ENCODE assay signal across 8 cellular contexts in the genomic region with DNA sequence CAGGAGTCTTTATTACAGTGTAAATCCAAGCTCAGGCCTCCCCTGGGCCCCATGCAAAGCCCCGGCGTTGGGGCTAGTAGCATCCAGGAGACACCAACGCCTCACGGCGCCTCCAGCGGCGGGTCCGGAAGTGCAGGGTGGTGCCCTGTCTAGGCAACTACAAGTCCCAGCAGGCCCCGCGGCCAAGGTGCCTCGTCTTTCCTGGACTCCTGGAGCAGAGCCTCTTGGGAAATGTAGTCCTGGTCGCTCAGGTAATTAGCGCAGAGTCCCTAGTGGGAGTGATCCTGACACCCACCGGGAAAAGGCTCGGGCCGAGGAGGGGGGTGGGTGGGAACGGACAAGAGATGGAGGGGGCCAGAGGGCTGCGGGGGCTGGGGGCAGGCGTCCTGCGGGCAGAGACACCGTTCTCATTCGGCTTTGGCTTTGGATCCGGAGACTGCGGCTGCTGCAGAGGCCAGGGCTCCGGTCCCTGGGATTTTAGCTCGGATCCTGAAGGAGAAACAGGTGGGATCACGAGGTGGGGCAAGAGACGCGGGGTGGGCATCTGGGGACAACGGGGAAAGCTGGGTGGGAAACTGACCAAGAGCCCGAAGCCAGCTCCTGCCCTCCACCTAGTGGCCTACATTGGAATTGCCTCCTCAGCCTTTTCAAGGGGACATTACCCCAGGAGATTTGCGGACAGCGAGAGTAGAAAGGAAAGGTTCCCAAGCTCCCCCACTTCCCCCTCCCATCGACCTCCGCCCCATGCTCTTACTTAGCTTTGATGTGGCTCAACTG. TPM values are rescaled to one million over a fixed set of nuclear protein-coding genes. Genes with fewer than 3 reads are reported as not detected.
DNase-seq lines count a peak whose midpoint lies in the region; ATAC-seq, FAIRE-seq and TF ChIP-seq lines count a peak whose summit lies in the region.

No MANE protein-coding gene starts in this region.

- no peaks in the 10 kb centered on the region for H3K36me3 ChIP-seq in brain microvascular endothelial cell (replicated peaks)
- H3K36me3 ChIP-seq in skeletal muscle tissue (ENCODE audit: control insufficient read depth in 3 of 3, insufficient read depth in 3 of 3, low read length in 3 of 3), result peaks cover 8 to 17% (median 12%) of the 10 kb centered on the region in 3 donors

- no peak for TF ChIP-seq POLR2A in A549 (IDR thresholded peaks at IDR 0.05; ENCODE audit: low read length)

- H3K9me3 ChIP-seq in A549, result no peaks in the 10 kb centered on the region
- no peaks in the 10 kb centered on the region for H3K9me3 ChIP-seq in iPS-18c (ENCODE audit: control insufficient read depth, insufficient read depth, low read length)
- H3K9me3 ChIP-seq in skeletal muscle tissue (ENCODE audit: control insufficient read depth in 3 of 3, low read length in 3 of 3), result no peaks in the 10 kb centered on the region

- H3K4me3 ChIP-seq in A549, result peak overlapping the region; percentile 63
- peak overlapping the region; percentile 70 for H3K4me3 ChIP-seq in brain microvascular endothelial cell (ENCODE audit: low read depth, low read length)
- H3K4me3 ChIP-seq in iPS-18c (ENCODE audit: insufficient read depth, low read depth, low read length), result peak overlapping the region; percentile 59
- peak overlapping the region; percentile 70 to 74 (median 73) for H3K4me3 ChIP-seq in skeletal muscle tissue (ENCODE audit: low read length in 3 of 3)

- peak; percentile 63 for TF ChIP-seq CTCF in A549 (IDR thresholded peaks at IDR 0.05)
- peak; percentile 92 for TF ChIP-seq CTCF in brain microvascular endothelial cell (IDR thresholded peaks at IDR 0.05; ENCODE audit: low read depth, low read length, missing control alignments)

- TF ChIP-seq EP300 in A549 (IDR thresholded peaks at IDR 0.05), result no peak

- peak; percentile 80 for FAIRE-seq in A549 (lab: Jason Lieb, UNC)

- H3K4me1 ChIP-seq in A549, result peaks cover 5% of the 10 kb centered on the region
- H3K4me1 ChIP-seq in skeletal muscle tissue (ENCODE audit: control insufficient read depth in 3 of 3, insufficient read depth in 3 of 3, low read length in 3 of 3), result peaks cover 6 to 9% (median 8%) of the 10 kb centered on the region in 3 donors

- in situ Hi-C loops in brain microvascular endothelial cell (cut with HindIII; ENCODE audit: low pct_ligation_motif_present, low sequenced_read_pairs), result no loop called here

- TF ChIP-seq RAD21 in A549 (conservative IDR thresholded peaks at IDR 0.05 in 1 of 2, IDR thresholded peaks at IDR 0.05 in 1 of 2), result peak; percentile 65 to 71

- POLR2A ChIA-PET in A549 (lab: Yijun Ruan, JAX), result interaction anchor here (1.0 to 1.7 kb wide), 6 partner anchors 16 to 160 kb away, joined by 4 to 10 read pairs (median 6); a partner anchor contains a TSS

- no peaks in the 10 kb centered on the region for H3K27me3 ChIP-seq in brain microvascular endothelial cell (replicated peaks)
- no peaks in the 10 kb centered on the region for H3K27me3 ChIP-seq in skeletal muscle tissue (ENCODE audit: control insufficient read depth in 3 of 3, insufficient read depth in 3 of 3, low read length in 3 of 3)

- H3K27ac ChIP-seq in A549, result peak overlapping the region; percentile 76 to 92
- H3K27ac ChIP-seq in brain microvascular endothelial cell, result peak overlapping the region; percentile 6
- peak overlapping the region; percentile 77 for H3K27ac ChIP-seq in skeletal muscle tissue (ENCODE audit: low read depth, low read length)

- H3K9ac ChIP-seq in skeletal muscle tissue (ENCODE audit: low read depth in 1 of 3, low read length in 3 of 3), result peak overlapping the region; percentile 1 to 57 (median 50)

- WGBS in A549 (ENCODE audit: missing lambda C conversion rate), result 1% methylated on average over 28 of the region's 35 CpGs

- H3K4me2 ChIP-seq in A549, result peak overlapping the region; percentile 69

- CTCF ChIA-PET in A549 (lab: Yijun Ruan, JAX), result interaction anchor here (0.6 to 17.6 kb wide), 52 partner anchors 9 to 448 kb away, joined by 3 to 418 read pairs (median 6); a partner anchor contains a TSS

- ATAC-seq in A549 (peak; percentile 92 to 97), GM18520 (IDR thresholded peaks at IDR 0.05; ENCODE audit: unreplicated experiment) (peak; percentile 97), HG03064 (IDR thresholded peaks at IDR 0.05; ENCODE audit: low read depth, unreplicated experiment) (peak; percentile 81)

- peak; percentile 94 to 97 for DNase-seq in A549 (ENCODE audit: low read depth in 1 of 2, low spot score in 1 of 2)
- DNase-seq in NCI-H2107 treated with DMSO at 0.1 percent for 48 hours (lab: John Stamatoyannopoulos, UW; ENCODE audit: unreplicated experiment), result peak; percentile 80
- peak; percentile 95 for DNase-seq in UCSD-AML1 (lab: John Stamatoyannopoulos, UW; ENCODE audit: unreplicated experiment)
- DNase-seq in brain microvascular endothelial cell, result peak; percentile 98

TF ChIP-seq in A549, 52 proteins besides CTCF, POLR2A, EP300 and RAD21 (continues in another document):
- TF ChIP-seq PHF8 (IDR thresholded peaks at IDR 0.05; ENCODE audit: borderline replicate concordance, low read depth), result peak; percentile 47; the same call in 1 of the 2 replicates
- TF ChIP-seq EHF (CRISPR knock-in tag; IDR thresholded peaks at IDR 0.05), result no peak
- TF ChIP-seq, protein P1, sequence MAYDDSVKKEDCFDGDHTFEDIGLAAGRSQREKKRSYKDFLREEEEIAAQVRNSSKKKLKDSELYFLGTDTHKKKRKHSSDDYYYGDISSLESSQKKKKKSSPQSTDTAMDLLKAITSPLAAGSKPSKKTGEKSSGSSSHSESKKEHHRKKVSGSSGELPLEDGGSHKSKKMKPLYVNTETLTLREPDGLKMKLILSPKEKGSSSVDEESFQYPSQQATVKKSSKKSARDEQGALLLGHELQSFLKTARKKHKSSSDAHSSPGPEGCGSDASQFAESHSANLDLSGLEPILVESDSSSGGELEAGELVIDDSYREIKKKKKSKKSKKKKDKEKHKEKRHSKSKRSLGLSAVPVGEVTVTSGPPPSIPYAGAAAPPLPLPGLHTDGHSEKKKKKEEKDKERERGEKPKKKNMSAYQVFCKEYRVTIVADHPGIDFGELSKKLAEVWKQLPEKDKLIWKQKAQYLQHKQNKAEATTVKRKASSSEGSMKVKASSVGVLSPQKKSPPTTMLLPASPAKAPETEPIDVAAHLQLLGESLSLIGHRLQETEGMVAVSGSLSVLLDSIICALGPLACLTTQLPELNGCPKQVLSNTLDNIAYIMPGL (CRISPR knock-in tag; IDR thresholded peaks at IDR 0.05; ENCODE audit: borderline replicate concordance), result no peak
- TF ChIP-seq NFE2L2 (conservative IDR thresholded peaks at IDR 0.05; ENCODE audit: low read length), result 0 out of 2 replicates have a peak, but pooled peaks have one; percentile 8
- TF ChIP-seq CEBPB (IDR thresholded peaks at IDR 0.05), result no peak
- TF ChIP-seq, protein P2, sequence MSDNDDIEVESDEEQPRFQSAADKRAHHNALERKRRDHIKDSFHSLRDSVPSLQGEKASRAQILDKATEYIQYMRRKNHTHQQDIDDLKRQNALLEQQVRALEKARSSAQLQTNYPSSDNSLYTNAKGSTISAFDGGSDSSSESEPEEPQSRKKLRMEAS (IDR thresholded peaks at IDR 0.05), result no peak; the same call in none of the 2 replicates
- no peak for TF ChIP-seq RARB (CRISPR knock-in tag; IDR thresholded peaks at IDR 0.05)
- TF ChIP-seq, protein P3, sequence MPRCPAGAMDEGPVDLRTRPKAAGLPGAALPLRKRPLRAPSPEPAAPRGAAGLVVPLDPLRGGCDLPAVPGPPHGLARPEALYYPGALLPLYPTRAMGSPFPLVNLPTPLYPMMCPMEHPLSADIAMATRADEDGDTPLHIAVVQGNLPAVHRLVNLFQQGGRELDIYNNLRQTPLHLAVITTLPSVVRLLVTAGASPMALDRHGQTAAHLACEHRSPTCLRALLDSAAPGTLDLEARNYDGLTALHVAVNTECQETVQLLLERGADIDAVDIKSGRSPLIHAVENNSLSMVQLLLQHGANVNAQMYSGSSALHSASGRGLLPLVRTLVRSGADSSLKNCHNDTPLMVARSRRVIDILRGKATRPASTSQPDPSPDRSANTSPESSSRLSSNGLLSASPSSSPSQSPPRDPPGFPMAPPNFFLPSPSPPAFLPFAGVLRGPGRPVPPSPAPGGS (IDR thresholded peaks at IDR 0.05), result no peak
- TF ChIP-seq HOXB13 (CRISPR knock-in tag; IDR thresholded peaks at IDR 0.05; ENCODE audit: low read depth), result no peak
- peak; percentile 22 for TF ChIP-seq CHD2 (IDR thresholded peaks at IDR 0.05; ENCODE audit: low read length, partially characterized antibody)
- TF ChIP-seq ESRRA (IDR thresholded peaks at IDR 0.05; ENCODE audit: borderline replicate concordance, low read length), result 0 out of 2 replicates have a peak, but pooled peaks have one; percentile 5
- peak; percentile 69 for TF ChIP-seq SMC3 (IDR thresholded peaks at IDR 0.05)
- no peak for TF ChIP-seq POLR2AphosphoS2 (conservative IDR thresholded peaks at IDR 0.05; ENCODE audit: low read length)

RNA-seq across cellular contexts. Expression of a gene that starts 11.4 kb away (rescaled TPM):
- polyA plus RNA-seq in A549 (2011; rRNA removed) (4.7 and 5.3 TPM in 2 replicates), A549 (2017; fragmentation: RNase III; extraction: RNeasy Plus Mini Kit Qiagen cat#74134 plus additional on column Dnase treatment) (6.3 to 9.0 TPM (median 8.1 TPM) in 3 replicates)
- 4.7 and 7.4 TPM in 2 replicates for polyA plus RNA-seq in A549 (2012; cell fraction: cytosol; rRNA removed)
- polyA plus RNA-seq in A549 (2012; cell fraction: nucleus; rRNA removed), result 5.4 and 5.8 TPM in 2 replicates
- 6.7 and 10.8 TPM in 2 replicates for polyA minus RNA-seq in A549 (2011; rRNA and poly(A)+ RNA removed)
- 45.4 TPM for total RNA-seq in skeletal muscle tissue

RNA-seq across cellular contexts. Expression of a gene that starts 12.8 kb away (rescaled TPM):
- polyA plus RNA-seq in A549 (2011; rRNA removed) (9.2 and 9.8 TPM in 2 replicates), A549 (2017; fragmentation: RNase III; extraction: RNeasy Plus Mini Kit Qiagen cat#74134 plus additional on column Dnase treatment) (6.6 to 11.2 TPM (median 10.5 TPM) in 3 replicates)
- polyA plus RNA-seq in A549 (2012; cell fraction: cytosol; rRNA removed), result 8.9 and 11.1 TPM in 2 replicates
- polyA plus RNA-seq in A549 (2012; cell fraction: nucleus; rRNA removed), result 6.6 TPM in 2 replicates
- polyA minus RNA-seq in A549 (2011; rRNA and poly(A)+ RNA removed), result 1.2 and 1.5 TPM in 2 replicates
- 0.52 TPM for total RNA-seq in skeletal muscle tissue

RNA-seq across cellular contexts. Expression of a gene that starts 17.7 kb away (rescaled TPM):
- 27.9 and 48.8 TPM in 2 replicates for polyA plus RNA-seq in A549 (2011; rRNA removed)
- 90.2 and 102 TPM in 2 replicates for polyA plus RNA-seq in A549 (2012; cell fraction: cytosol; rRNA removed)
- polyA plus RNA-seq in A549 (2012; cell fraction: nucleus; rRNA removed), result 424 and 553 TPM in 2 replicates
- 0.57 to 0.65 TPM (median 0.58 TPM) in 3 replicates for polyA plus RNA-seq in A549 (2017; fragmentation: RNase III; extraction: RNeasy Plus Mini Kit Qiagen cat#74134 plus additional on column Dnase treatment)
- polyA minus RNA-seq in A549 (2011; rRNA and poly(A)+ RNA removed), result 82.7 and 141 TPM in 2 replicates
- total RNA-seq in skeletal muscle tissue, result 42.8 TPM

RNA-seq across cellular contexts. Expression of a gene that starts 21.8 kb away (rescaled TPM):
- polyA plus RNA-seq in A549 (2011; rRNA removed) (59.1 and 64.5 TPM in 2 replicates), A549 (2017; fragmentation: RNase III; extraction: RNeasy Plus Mini Kit Qiagen cat#74134 plus additional on column Dnase treatment) (83.8 to 94.6 TPM (median 94.3 TPM) in 3 replicates)
- 58.8 and 103 TPM in 2 replicates for polyA plus RNA-seq in A549 (2012; cell fraction: cytosol; rRNA removed)
- polyA plus RNA-seq in A549 (2012; cell fraction: nucleus; rRNA removed), result 93.7 and 118 TPM in 2 replicates
- 72.4 and 90.8 TPM in 2 replicates for polyA minus RNA-seq in A549 (2011; rRNA and poly(A)+ RNA removed)
- 32.4 TPM for total RNA-seq in skeletal muscle tissue

Comparison
In these comparisons a context has a peak if more than half of its experiments do, and no peak if none do; other contexts are left out.
1. Peak in every context shown above with its lines: DNase-seq, ATAC-seq, H3K4me3 ChIP-seq and H3K27ac ChIP-seq.
2. H3K27ac ChIP-seq: peak in every context shown above with its lines; median percentile 84 in A549; 77 in skeletal muscle tissue; 6 in brain microvascular endothelial cell.